Comparison of ENCODE assay signal across 8 cellular contexts in the genomic region with DNA sequence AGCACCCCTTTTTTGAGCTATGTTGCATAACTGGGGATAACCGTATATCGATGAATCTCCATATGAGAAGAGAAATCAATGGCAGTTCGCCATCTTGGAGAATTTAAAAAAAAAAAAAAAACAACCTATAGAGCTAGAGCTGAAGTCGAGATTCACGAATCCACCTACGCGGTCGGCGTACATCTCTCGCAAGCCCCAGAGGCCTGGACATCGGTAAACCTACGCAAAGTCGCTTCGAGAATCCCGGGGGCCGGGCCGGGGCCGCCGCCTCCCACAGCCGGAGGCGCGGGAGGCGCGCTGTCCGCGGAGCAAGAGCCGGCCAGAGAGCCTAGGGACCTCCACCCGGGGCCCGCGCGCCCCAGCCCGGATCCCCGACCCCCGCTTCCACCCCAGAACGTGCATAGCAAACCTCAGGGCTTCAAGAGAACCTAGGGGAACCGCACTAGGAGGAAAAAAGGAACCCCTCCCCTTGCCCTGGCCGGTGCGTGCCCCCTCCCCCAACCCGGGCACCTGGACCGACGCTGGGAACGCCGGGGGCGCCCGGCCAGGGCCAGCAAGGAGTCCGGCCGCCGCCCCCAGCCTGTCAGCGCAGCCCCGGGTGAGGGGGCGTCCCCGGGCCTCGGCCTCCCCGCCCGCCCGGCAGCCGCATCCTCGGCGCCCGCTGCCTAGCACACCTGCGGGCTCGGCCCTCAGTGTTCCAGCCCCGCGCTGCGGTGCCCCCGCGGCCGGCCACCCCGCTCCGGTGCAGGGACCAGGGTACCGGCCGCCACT. TPM values are rescaled to one million over a fixed set of nuclear protein-coding genes. Genes with fewer than 3 reads are reported as not detected.
DNase-seq lines count a peak whose midpoint lies in the region; ATAC-seq and TF ChIP-seq lines count a peak whose summit lies in the region.

No MANE protein-coding gene starts in this region.

- H3K9me3 ChIP-seq in left lung, result no peaks in the 10 kb centered on the region

- peak; percentile 43 for ATAC-seq in GM18519 (IDR thresholded peaks at IDR 0.05; ENCODE audit: low FRiP score, unreplicated experiment)
- ATAC-seq in HG03066 (IDR thresholded peaks at IDR 0.05; ENCODE audit: low read depth, unreplicated experiment), result peak; percentile 62
- peak; percentile 80 for ATAC-seq in left lung

- H3K4me1 ChIP-seq in left lung, result peaks cover 0 to 33% of the 10 kb centered on the region in 2 donors

- peak overlapping the region; percentile 85 for H3K27ac ChIP-seq in 22Rv1
- H3K27ac ChIP-seq in left lung, result peak overlapping the region; percentile 64 to 82

- peaks cover 0 to 4% of the 10 kb centered on the region in 2 donors for H3K36me3 ChIP-seq in left lung

- TF ChIP-seq CTCF in 22Rv1 (IDR thresholded peaks at IDR 0.05) (no peak), left lung (IDR thresholded peaks at IDR 0.05) (no peak)

- peak; percentile 94 for DNase-seq in NCI-H2196 (lab: John Stamatoyannopoulos, UW; ENCODE audit: unreplicated experiment)
- DNase-seq in activated CD4-positive, alpha-beta T cell treated with anti-CD3 and anti-CD28 coated beads, Interleukin-2, amount 50 U/mL, for 4 hours, result peak; percentile 79 to 81
- DNase-seq in dermis blood vessel endothelial cell, result peak; percentile 87
- DNase-seq in left lung, result peak; percentile 84 to 91
- DNase-seq in stimulated activated CD4-positive, alpha-beta T cell treated with anti-CD3 and anti-CD28 coated beads, Interleukin-2, amount 100 ng/mL, for 24 hours, result peak; percentile 67 to 76

- H3K4me3 ChIP-seq in left lung, result peak overlapping the region; percentile 67 to 78

- intact Hi-C loops in left lung (cut with DNase I), result loop anchor here in 1 of 2 donors (10.0 kb wide), 1 partner anchor 215 kb away; no protein-coding TSS in a partner anchor

- peaks cover 4 to 58% of the 10 kb centered on the region in 2 donors for H3K27me3 ChIP-seq in left lung

RNA-seq across cellular contexts. Expression of gene PFN2, which starts 0.6 kb away (rescaled TPM):
- total RNA-seq in dermis blood vessel endothelial cell, result 16.8 and 39.8 TPM in 2 replicates
- total RNA-seq in left lung, result 10 to 100 TPM; 47.5 to 57.0 TPM

Comparison
In these comparisons a context has a peak if more than half of its experiments do, and no peak if none do; other contexts are left out.
1. Peak in every context shown above with its lines: DNase-seq, ATAC-seq, H3K4me3 ChIP-seq and H3K27ac ChIP-seq.